17 cellular contexts compared by ENCODE assay signal in the genomic region with DNA sequence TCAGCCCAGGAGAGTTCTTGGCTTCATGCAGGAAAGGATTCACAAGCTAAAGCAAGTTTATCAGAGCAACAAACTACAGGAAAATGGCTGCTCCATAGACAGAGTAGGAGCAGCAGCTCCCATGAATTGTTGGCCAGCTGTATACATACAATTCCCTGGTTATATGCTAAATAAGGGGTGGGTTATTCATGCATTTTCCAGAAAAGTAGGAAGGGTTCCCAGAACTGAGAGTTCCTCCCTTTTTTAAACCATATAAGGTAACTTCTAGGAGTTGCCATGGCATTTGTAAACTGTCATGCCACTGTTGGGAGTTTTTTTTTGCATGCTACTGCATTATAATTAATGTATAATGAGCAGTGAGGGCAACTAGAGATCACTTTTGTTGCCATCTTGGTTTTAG. TPM values are rescaled to one million over a fixed set of nuclear protein-coding genes. Genes with fewer than 3 reads are reported as not detected.
DNase-seq lines count a peak whose midpoint lies in the region; ATAC-seq, FAIRE-seq and TF ChIP-seq lines count a peak whose summit lies in the region.
"Had no signal": no experiment of that assay in that cellular context is flagged by ENCODE, and none has a peak within 500 bp of the region (broad histone marks: within the 10 kb centered on the region; RNA-seq: fewer than 3 reads in every experiment).

No MANE protein-coding gene starts in this region.

- H3K79me1 ChIP-seq in neuronal stem cell (ENCODE audit: low read depth, low read length): no peaks in the 10 kb centered on the region

- H2BK15ac ChIP-seq in neuronal stem cell (ENCODE audit: low read length): no peak overlapping the region

- no peak overlapping the region for H3K9ac ChIP-seq in neuronal stem cell (ENCODE audit: low read depth, low read length, poor library complexity)
- H3K9ac ChIP-seq in MM.1S (ENCODE audit: low read length): no peak overlapping the region

- no peak overlapping the region for H2BK5ac ChIP-seq in neuronal stem cell (ENCODE audit: low read length)

- no peak overlapping the region for H3K4ac ChIP-seq in neuronal stem cell (ENCODE audit: low read length)

- TF ChIP-seq CTCF in brain (conservative IDR thresholded peaks at IDR 0.05) (no peak), MM.1S (IDR thresholded peaks at IDR 0.05; ENCODE audit: low read length) (no peak)

- H3K9me3 ChIP-seq in neuronal stem cell (replicated peaks in 1 of 2; ENCODE audit: control insufficient read depth in 2 of 2, insufficient read depth in 1 of 2, low read depth in 1 of 2, low read length in 2 of 2) (no peaks in the 10 kb centered on the region), MM.1S (replicated peaks; ENCODE audit: insufficient read depth, low read length) (no peaks in the 10 kb centered on the region)
- H3K9me3 ChIP-seq: A549, BE2C, Caco-2 had no signal

- no peaks in the 10 kb centered on the region for H3K79me2 ChIP-seq in MM.1S (ENCODE audit: low read length)

- no peak overlapping the region for H3K27ac ChIP-seq in neuronal stem cell (replicated peaks; ENCODE audit: low read length)
- no peak overlapping the region for H3K27ac ChIP-seq in MM.1S (ENCODE audit: low read length)
- H3K27ac ChIP-seq: A549, C4-2B, HL-60 had no signal

- no peak overlapping the region for H4K8ac ChIP-seq in neuronal stem cell (ENCODE audit: low read depth, low read length)

- H3F3A ChIP-seq in MM.1S (ENCODE audit: insufficient read depth, low read length): no peaks in the 10 kb centered on the region

- no peak overlapping the region for H2BK12ac ChIP-seq in neuronal stem cell (ENCODE audit: low read length)

- H3K36me3 ChIP-seq in neuronal stem cell (replicated peaks in 1 of 2; ENCODE audit: control insufficient read depth in 2 of 2, insufficient read depth in 2 of 2, low read length in 2 of 2) (peaks cover 0 to 2% of the 10 kb centered on the region in 2 donors), MM.1S (replicated peaks; ENCODE audit: insufficient read depth, low read length) (no peaks in the 10 kb centered on the region)
- H3K36me3 ChIP-seq: BE2C had no signal

- H3K4me3 ChIP-seq in neuronal stem cell (ENCODE audit: low read length in 2 of 2) (no peak overlapping the region), MM.1S (ENCODE audit: low read length) (no peak overlapping the region)
- H3K4me3 ChIP-seq: A549 had no signal

- no peak for ATAC-seq in GM19455 (IDR thresholded peaks at IDR 0.05; ENCODE audit: unreplicated experiment)
- ATAC-seq: A549 had no signal

- H3K27me3 Mint-ChIP-seq in brain: peaks cover 2% of the 10 kb centered on the region
- H3K27me3 Mint-ChIP-seq: CD8-positive, alpha-beta memory T cell had no signal

- H3K4me1 Mint-ChIP-seq in brain: peaks cover 41% of the 10 kb centered on the region

- no peak overlapping the region for H3K23ac ChIP-seq in neuronal stem cell (ENCODE audit: low read depth, low read length, poor library complexity)

- DNase-seq in GM19239 (ENCODE audit: insufficient read length, low spot score) (no peak), MV-4-11 (lab: John Stamatoyannopoulos, UW) (peak; percentile 11), neuronal stem cell (ENCODE audit: low spot score) (no peak), EL (no peak), MM.1S (no peak)
- DNase-seq: BE2C; Caco-2; CD8-positive, alpha-beta memory T cell; DND-41; GF-D8; HCEC 1CT; HFFc6 had no signal

- no peak overlapping the region for H2AK5ac ChIP-seq in neuronal stem cell (ENCODE audit: low read depth, low read length)

- no peak overlapping the region for H4K91ac ChIP-seq in neuronal stem cell (ENCODE audit: low read depth, low read length, poor library complexity)

- peaks cover 4% of the 10 kb centered on the region for H3K36me3 Mint-ChIP-seq in brain

- H3K18ac ChIP-seq in neuronal stem cell (ENCODE audit: low read length): no peak overlapping the region

- H4K20me1 ChIP-seq in MM.1S (ENCODE audit: insufficient read depth, low read length): no peaks in the 10 kb centered on the region

- peak overlapping the region; percentile 67 for H2AFZ ChIP-seq in neuronal stem cell (ENCODE audit: low read length)
- no peak overlapping the region for H2AFZ ChIP-seq in MM.1S (ENCODE audit: low read length)

- no peaks in the 10 kb centered on the region for H3K9me2 ChIP-seq in MM.1S (replicated peaks; ENCODE audit: insufficient read depth, low read length)

- H2BK120ac ChIP-seq in neuronal stem cell (ENCODE audit: low read depth, low read length): no peak overlapping the region

- H3K9me3 Mint-ChIP-seq in brain: no peaks in the 10 kb centered on the region
- H3K9me3 Mint-ChIP-seq: CD8-positive, alpha-beta memory T cell; HFFc6 had no signal

- H3K27me3 ChIP-seq in neuronal stem cell (ENCODE audit: control insufficient read depth in 3 of 3, insufficient read depth in 3 of 3, low read depth in 1 of 3, low read length in 3 of 3): no peaks in the 10 kb centered on the region
- no peaks in the 10 kb centered on the region for H3K27me3 ChIP-seq in MM.1S (replicated peaks; ENCODE audit: insufficient read depth, low read length)
- H3K27me3 ChIP-seq: BE2C had no signal

- FAIRE-seq in GM19239 (lab: Jason Lieb, UNC): peak; percentile 42
- FAIRE-seq: A549 had no signal

- H3K14ac ChIP-seq in neuronal stem cell (ENCODE audit: low read length): no peak overlapping the region

- peak overlapping the region in 2 of 5 experiments; percentile 31 to 68 for H3K27ac Mint-ChIP-seq in brain
- H3K27ac Mint-ChIP-seq: HFFc6 had no signal

- no peak overlapping the region for H3K4me2 ChIP-seq in neuronal stem cell (ENCODE audit: insufficient read depth, low read length, poor library complexity, severe bottlenecking)
- H3K4me2 ChIP-seq in MM.1S (ENCODE audit: low read depth, low read length): no peak overlapping the region
- H3K4me2 ChIP-seq: A549 had no signal

- H3K4me3 Mint-ChIP-seq in brain: peak overlapping the region in 4 of 5 experiments; percentile 14 to 75 (median 34)
- H3K4me3 Mint-ChIP-seq: HFFc6 had no signal

- H3K4me1 ChIP-seq in neuronal stem cell (ENCODE audit: control insufficient read depth in 2 of 2, insufficient read depth in 1 of 2, low read depth in 1 of 2, low read length in 2 of 2) (peaks cover 0 to 2% of the 10 kb centered on the region in 2 donors), MM.1S (ENCODE audit: low read length) (no peaks in the 10 kb centered on the region)
- H3K4me1 ChIP-seq: Caco-2 had no signal

RNA-seq across cellular contexts. Expression of a gene that starts 2.6 kb away (rescaled TPM):
- polyA plus RNA-seq in brain (ENCODE audit: insufficient read depth, low read depth, low replicate concordance): 1.9 TPM
- 5.7 TPM for polyA plus RNA-seq in neuronal stem cell (2013, experiment 1 of 2)
- 5.7 TPM for polyA plus RNA-seq in neuronal stem cell (2013, experiment 2 of 2)

RNA-seq across cellular contexts. Expression of a gene that starts 5.2 kb away (rescaled TPM):
- 2.6 TPM for polyA plus RNA-seq in brain (ENCODE audit: insufficient read depth, low read depth, low replicate concordance)
- polyA plus RNA-seq in neuronal stem cell (2013, experiment 1 of 2): 14.4 TPM
- 14.9 TPM for polyA plus RNA-seq in neuronal stem cell (2013, experiment 2 of 2)
